ENCODE assay signal across 9 cellular contexts in genomic region chr1:33349081-33349759, GRCh38. TPM values are rescaled to one million over a fixed set of nuclear protein-coding genes. Genes with fewer than 3 reads are reported as not detected.
A peak's percentile ranks its signal among the peaks of the same experiment; 100 is the strongest.
DNase-seq lines count a peak whose midpoint lies in the region; ATAC-seq, FAIRE-seq and TF ChIP-seq lines count a peak whose summit lies in the region.
"Had no signal": no experiment of that assay in that cellular context is flagged by ENCODE, and none has a peak within 500 bp of the region (broad histone marks: within the 10 kb centered on the region; RNA-seq: fewer than 3 reads in every experiment).

No MANE protein-coding gene starts in this region.

- H3K9me3 Mint-ChIP-seq in T-helper 2 cell treated with Interferon-gamma antibody and Interleukin-4, amounts not matched to agents 5 μg/mL and 100 μg/mL, for 36 hours: no peaks in the 10 kb centered on the region
- H3K9me3 Mint-ChIP-seq in brain: no peaks in the 10 kb centered on the region

- H3K4me2 ChIP-seq in BLaER1 treated with 17β-estradiol and CSF1 and Interleukin-3, amounts not matched to agents 10 nM and 100 nM: peak overlapping the region; percentile 88 to 98 (median 96)

- H3K4me3 ChIP-seq in BLaER1 treated with 17β-estradiol and CSF1 and Interleukin-3, amounts not matched to agents 10 nM and 100 nM: peak overlapping the region; percentile 88 to 97 (median 92)
- H3K4me3 ChIP-seq in kidney (ENCODE audit: low read length in 2 of 2): peak overlapping the region; percentile 67 to 94

- H3K27ac Mint-ChIP-seq in T-helper 2 cell treated with Interferon-gamma antibody and Interleukin-4, amounts not matched to agents 5 μg/mL and 100 μg/mL, for 36 hours: peak overlapping the region; percentile 95
- H3K27ac Mint-ChIP-seq in brain: peak overlapping the region; percentile 91 to 100 (median 97)

- ATAC-seq in GM19324 (IDR thresholded peaks at IDR 0.05; ENCODE audit: low FRiP score, unreplicated experiment): peak; percentile 47
- peak; percentile 41 for ATAC-seq in HG03432 (IDR thresholded peaks at IDR 0.05; ENCODE audit: unreplicated experiment)

- peaks cover 37% of the 10 kb centered on the region for H3K4me1 Mint-ChIP-seq in T-helper 2 cell treated with Interferon-gamma antibody and Interleukin-4, amounts not matched to agents 5 μg/mL and 100 μg/mL, for 36 hours (ENCODE audit: low read depth)
- H3K4me1 Mint-ChIP-seq in brain: peaks cover 61% of the 10 kb centered on the region

- FAIRE-seq in kidney (lab: Jason Lieb, UNC): no peak

- peak overlapping the region; percentile 98 to 100 (median 99) for H3K9ac ChIP-seq in BLaER1 treated with 17β-estradiol and CSF1 and Interleukin-3, amounts not matched to agents 10 nM and 100 nM
- peak overlapping the region; percentile 81 to 87 for H3K9ac ChIP-seq in kidney (ENCODE audit: low read length in 2 of 2)

- peaks cover 26 to 53% (median 45%) of the 10 kb centered on the region in 11 experiments; a peak in 19 of 22 replicates for H4K20me1 ChIP-seq in BLaER1 treated with 17β-estradiol and CSF1 and Interleukin-3, amounts not matched to agents 10 nM and 100 nM

- no peaks in the 10 kb centered on the region for H3K27me3 ChIP-seq in BLaER1 treated with 17β-estradiol and CSF1 and Interleukin-3, amounts not matched to agents 10 nM and 100 nM

- H3K36me3 ChIP-seq in BLaER1 treated with 17β-estradiol and CSF1 and Interleukin-3, amounts not matched to agents 10 nM and 100 nM: peaks cover 0 to 25% (median 15%) of the 10 kb centered on the region in 11 experiments; a peak in 14 of 22 replicates
- peaks cover under 1 to 7% of the 10 kb centered on the region in 2 donors for H3K36me3 ChIP-seq in kidney (ENCODE audit: control insufficient read depth in 1 of 2, insufficient read depth in 2 of 2, low read length in 2 of 2)

- peak overlapping the region; percentile 92 to 99 (median 98) for H3K27ac ChIP-seq in BLaER1 treated with 17β-estradiol and CSF1 and Interleukin-3, amounts not matched to agents 10 nM and 100 nM
- peak overlapping the region; percentile 91 to 95 for H3K27ac ChIP-seq in kidney (ENCODE audit: low read depth in 2 of 2, low read length in 2 of 2)

- DNase-seq in T-helper 2 cell treated with Interferon-gamma antibody and Interleukin-4, amounts not matched to agents 5 μg/mL and 100 μg/mL, for 36 hours (ENCODE audit: low spot score): peak; percentile 42
- DNase-seq in kidney: peak; percentile 89
- DNase-seq in stimulated activated CD4-positive, alpha-beta T cell treated with anti-CD3 and anti-CD28 coated beads, Interleukin-2, amount 100 ng/mL, for 24 hours: peak; percentile 48 to 57
- no peak for DNase-seq in putamen (ENCODE audit: low spot score)

- peak overlapping the region; percentile 89 for H3K4me3 Mint-ChIP-seq in T-helper 2 cell treated with Interferon-gamma antibody and Interleukin-4, amounts not matched to agents 5 μg/mL and 100 μg/mL, for 36 hours
- peak overlapping the region; percentile 88 to 96 (median 95) for H3K4me3 Mint-ChIP-seq in brain

- H3K36me3 Mint-ChIP-seq in T-helper 2 cell treated with Interferon-gamma antibody and Interleukin-4, amounts not matched to agents 5 μg/mL and 100 μg/mL, for 36 hours (ENCODE audit: low read depth): peaks cover 21% of the 10 kb centered on the region
- peaks cover 33% of the 10 kb centered on the region for H3K36me3 Mint-ChIP-seq in brain

- no peak for TF ChIP-seq CTCF in brain (conservative IDR thresholded peaks at IDR 0.05)
- TF ChIP-seq CTCF in kidney (IDR thresholded peaks at IDR 0.05; ENCODE audit: borderline replicate concordance, extremely low read depth, insufficient read depth): no peak

- intact Hi-C loops in kidney (cut with DNase I): no loop called here

- H3K9me3 ChIP-seq in BLaER1 treated with 17β-estradiol and CSF1 and Interleukin-3, amounts not matched to agents 10 nM and 100 nM (replicated peaks in 1 of 11): no peaks in the 10 kb centered on the region
- no peaks in the 10 kb centered on the region for H3K9me3 ChIP-seq in kidney (ENCODE audit: control insufficient read depth in 1 of 2, low read length in 2 of 2)

- peaks cover 3% of the 10 kb centered on the region for H3K27me3 Mint-ChIP-seq in T-helper 2 cell treated with Interferon-gamma antibody and Interleukin-4, amounts not matched to agents 5 μg/mL and 100 μg/mL, for 36 hours (ENCODE audit: low read depth)
- peaks cover 2% of the 10 kb centered on the region for H3K27me3 Mint-ChIP-seq in brain

- peaks cover 42 to 71% (median 68%) of the 10 kb centered on the region in 10 experiments for H3K4me1 ChIP-seq in BLaER1 treated with 17β-estradiol and CSF1 and Interleukin-3, amounts not matched to agents 10 nM and 100 nM
- peaks cover 21 to 36% of the 10 kb centered on the region in 2 donors for H3K4me1 ChIP-seq in kidney (ENCODE audit: control insufficient read depth in 1 of 2, insufficient read depth in 1 of 2, low read depth in 1 of 2, low read length in 2 of 2)

RNA-seq across cellular contexts. Expression of gene A3GALT2, which starts 28.3 kb away (rescaled TPM):
- polyA plus RNA-seq in brain (ENCODE audit: insufficient read depth, low read depth, low replicate concordance): not detected
- total RNA-seq in kidney: not detected
- not detected for polyA plus RNA-seq in kidney (ENCODE audit: insufficient read depth, low read depth, low replicate concordance)
- total RNA-seq: T-helper 1 cell treated with Interleukin-12 subunit alpha and Interleukin-12 subunit beta and Interleukin-4 antibody, amounts not matched to agents 30 ng/mL and 1 ng/mL, for 36 hours had no signal
